Comparison of ENCODE assay signal across 23 cellular contexts in genomic region chr11:115716577-115717214, GRCh38.
A peak's percentile ranks its signal among the peaks of the same experiment; 100 is the strongest.
DNase-seq lines count a peak whose midpoint lies in the region; ATAC-seq and TF ChIP-seq lines count a peak whose summit lies in the region.
"Had no signal": no experiment of that assay in that cellular context is flagged by ENCODE, and none has a peak within 500 bp of the region (broad histone marks: within the 10 kb centered on the region; RNA-seq: fewer than 3 reads in every experiment).

No MANE protein-coding gene starts in this region.

- no peaks in the 10 kb centered on the region for H3K36me3 ChIP-seq in right atrium auricular region
- H3K36me3 ChIP-seq: SJCRH30, uterus had no signal

- peak overlapping the region; percentile 7 for H3K4me3 Mint-ChIP-seq in mesothelial cell of epicardium
- H3K4me3 Mint-ChIP-seq: activated CD4-positive, alpha-beta memory T cell treated with anti-CD3 and anti-CD28 coated beads for 36 hours; activated naive CD8-positive, alpha-beta T cell; activated T-cell treated with anti-CD3 and anti-CD28 coated beads, Interleukin-2, amount 50 U/mL, for 4 hours; CD8-positive, alpha-beta T cell; naive B cell; stimulated activated naive CD8-positive, alpha-beta T cell treated with anti-CD3 and anti-CD28 coated beads, Interleukin-15, amount 100 ng/mL, for 72 hours had no signal

- no peaks in the 10 kb centered on the region for H3K27me3 ChIP-seq in right atrium auricular region
- H3K27me3 ChIP-seq: SJCRH30, uterus had no signal

- H3K36me3 Mint-ChIP-seq in mesothelial cell of epicardium = no peaks in the 10 kb centered on the region
- H3K36me3 Mint-ChIP-seq: activated CD4-positive, alpha-beta memory T cell treated with anti-CD3 and anti-CD28 coated beads for 36 hours; activated naive CD8-positive, alpha-beta T cell; CD8-positive, alpha-beta T cell; naive B cell had no signal

- no peaks in the 10 kb centered on the region for H3K9me3 Mint-ChIP-seq in mesothelial cell of epicardium
- H3K9me3 Mint-ChIP-seq: activated CD4-positive, alpha-beta memory T cell treated with anti-CD3 and anti-CD28 coated beads for 36 hours; activated T-cell treated with anti-CD3 and anti-CD28 coated beads, Interleukin-2, amount 50 U/mL, for 4 hours; CD8-positive, alpha-beta T cell; stimulated activated naive CD8-positive, alpha-beta T cell treated with anti-CD3 and anti-CD28 coated beads, Interleukin-15, amount 100 ng/mL, for 72 hours had no signal

- H3K4me3 ChIP-seq in right atrium auricular region = peak overlapping the region in 1 of 2 donors; percentile 25
- H3K4me3 ChIP-seq: A549, psoas muscle, SJCRH30, uterus had no signal

- H3K27ac Mint-ChIP-seq in mesothelial cell of epicardium = peak overlapping the region; percentile 76
- H3K27ac Mint-ChIP-seq: activated CD4-positive, alpha-beta memory T cell treated with anti-CD3 and anti-CD28 coated beads for 36 hours; activated naive CD8-positive, alpha-beta T cell; CD8-positive, alpha-beta T cell; naive B cell had no signal

- H3K27me3 Mint-ChIP-seq in mesothelial cell of epicardium (ENCODE audit: low read depth) = no peaks in the 10 kb centered on the region
- H3K27me3 Mint-ChIP-seq: activated CD4-positive, alpha-beta memory T cell treated with anti-CD3 and anti-CD28 coated beads for 36 hours; naive B cell; stimulated activated naive CD8-positive, alpha-beta T cell treated with anti-CD3 and anti-CD28 coated beads, Interleukin-15, amount 100 ng/mL, for 72 hours had no signal

- ATAC-seq in Right ventricle myocardium superior (ENCODE audit: poor library complexity) = peak; percentile 52
- ATAC-seq in left colon = no peak
- ATAC-seq: A549; activated T-cell treated with anti-CD3 and anti-CD28 coated beads, Interleukin-2, amount 50 U/mL, for 4 hours; CD8-positive, alpha-beta T cell; left lobe of liver; psoas muscle; stimulated activated naive CD8-positive, alpha-beta T cell treated with anti-CD3 and anti-CD28 coated beads, Interleukin-15, amount 100 ng/mL, for 72 hours had no signal

- TF ChIP-seq CTCF in right atrium auricular region (IDR thresholded peaks at IDR 0.05) (no peak), mesothelial cell of epicardium (IDR thresholded peaks at IDR 0.05; ENCODE audit: unreplicated experiment) (no peak)

- no peaks in the 10 kb centered on the region for H3K9me3 ChIP-seq in right atrium auricular region
- H3K9me3 ChIP-seq: A549, psoas muscle, SJCRH30, uterus had no signal

- no peaks in the 10 kb centered on the region for H3K4me1 ChIP-seq in right atrium auricular region
- H3K4me1 ChIP-seq: A549, psoas muscle, SJCRH30, uterus had no signal

- peak overlapping the region in 1 of 2 donors; percentile 9 for H3K27ac ChIP-seq in right atrium auricular region
- H3K27ac ChIP-seq: A549, psoas muscle, SJCRH30, uterus had no signal

- H3K4me1 Mint-ChIP-seq in mesothelial cell of epicardium = peaks cover 38% of the 10 kb centered on the region
- H3K4me1 Mint-ChIP-seq: naive B cell; stimulated activated naive CD8-positive, alpha-beta T cell treated with anti-CD3 and anti-CD28 coated beads, Interleukin-15, amount 100 ng/mL, for 72 hours had no signal

- intact Hi-C loops in Right ventricle myocardium superior (cut with DNase I) (no loop called here), left colon (cut with DNase I, micrococcal nuclease) (no loop called here)

- DNase-seq in Right ventricle myocardium superior (no peak), right atrium auricular region (ENCODE audit: low spot score) (no peak), astrocyte of the hippocampus (ENCODE audit: low read depth, low spot score) (peak; percentile 56), mesothelial cell of epicardium (ENCODE audit: low spot score in 2 of 2, unreplicated experiment in 2 of 2) (no peak), germinal center (ENCODE audit: low spot score) (no peak), left colon (no peak), D341Med (ENCODE audit: low spot score) (no peak)
- no peak for DNase-seq in effector CD4-positive, alpha-beta T cell
- DNase-seq: activated CD4-positive, alpha-beta memory T cell treated with anti-CD3 and anti-CD28 coated beads for 36 hours; activated T-cell treated with anti-CD3 and anti-CD28 coated beads, Interleukin-2, amount 50 U/mL, for 4 hours; CD8-positive, alpha-beta T cell; effector CD8-positive, alpha-beta T cell; KBM-7; naive B cell; NCI-H1105 treated with DMSO at 0.1 percent for 48 hours; psoas muscle; stimulated activated CD4-positive, alpha-beta T cell treated with anti-CD3 and anti-CD28 coated beads, Interleukin-15, amount 100 ng/mL, for 24 hours; stimulated activated naive CD8-positive, alpha-beta T cell treated with anti-CD3 and anti-CD28 coated beads, Interleukin-15, amount 100 ng/mL, for 72 hours had no signal
